ENCODE assay signal across 8 cellular contexts in the genomic region with DNA sequence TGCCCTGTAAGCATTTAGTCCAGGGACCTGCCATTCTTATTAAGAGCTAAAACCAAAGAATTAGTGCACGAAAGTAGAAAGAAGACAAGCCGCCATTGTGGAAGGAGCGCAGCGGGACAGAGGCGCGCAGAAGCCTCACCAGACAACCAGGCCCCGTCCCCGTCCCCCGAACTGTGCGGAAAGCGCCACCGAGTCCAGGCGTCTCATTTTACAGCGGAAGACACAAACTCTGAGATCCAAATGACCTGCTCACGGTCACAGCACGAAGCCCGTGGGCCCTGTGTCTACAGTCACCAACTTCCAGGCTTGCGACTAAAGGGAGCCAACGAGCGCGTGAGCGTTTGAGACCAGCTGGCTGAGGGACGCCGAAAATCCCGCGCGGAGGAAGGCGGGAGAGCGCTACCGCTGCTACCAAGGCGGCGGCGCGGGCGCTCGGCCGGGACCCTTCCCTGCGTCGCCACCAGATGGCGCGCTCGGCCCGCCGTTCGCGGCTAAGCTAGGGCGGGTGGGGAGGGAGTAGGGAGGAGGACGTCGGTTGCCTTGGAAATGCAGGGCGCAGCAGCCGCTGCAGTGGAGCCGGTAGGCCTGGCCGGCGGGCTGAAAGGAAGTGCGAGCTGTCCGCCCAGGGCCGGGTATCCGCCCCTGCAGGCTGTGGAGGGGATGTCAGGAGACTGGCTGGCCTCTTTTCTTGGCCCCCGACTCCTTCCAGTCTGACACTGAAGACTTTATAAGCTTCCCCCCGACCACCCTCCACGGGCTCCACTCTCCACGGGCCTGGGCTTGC. TPM values are rescaled to one million over a fixed set of nuclear protein-coding genes. Genes with fewer than 3 reads are reported as not detected.
DNase-seq lines count a peak whose midpoint lies in the region; ATAC-seq and TF ChIP-seq lines count a peak whose summit lies in the region.

No MANE protein-coding gene starts in this region.

- peak; percentile 74 for TF ChIP-seq CTCF in OCI-LY7 (conservative IDR thresholded peaks at IDR 0.05; ENCODE audit: low read length)

- H3K27me3 ChIP-seq in muscle layer of colon (ENCODE audit: control insufficient read depth in 1 of 2, insufficient read depth in 2 of 2, low read length in 2 of 2): no peaks in the 10 kb centered on the region

- H3K9me3 Mint-ChIP-seq in IgD-negative memory B cell: no peaks in the 10 kb centered on the region

- H3K9me2 ChIP-seq in OCI-LY7 (ENCODE audit: insufficient read depth, low read length): no peaks in the 10 kb centered on the region

- no TSS peak for BruUV-seq in OCI-LY7 (replicated peaks; lab: Mats Ljungman, UMichigan)

- H3K4me3 Mint-ChIP-seq in IgD-negative memory B cell: peak overlapping the region; percentile 84 to 94 (median 90)

- H3K4me3 ChIP-seq in OCI-LY7 (ENCODE audit: low read depth, low read length, poor library complexity, severe bottlenecking) (peak overlapping the region; percentile 65), muscle layer of colon (ENCODE audit: low read depth in 1 of 2, low read length in 2 of 2) (peak overlapping the region; percentile 80 to 92)

- CTCF ChIA-PET in OCI-LY7 (lab: Charles Lee; ENCODE audit: unreplicated experiment): interaction anchor here (0.7 to 1.5 kb wide), 4 partner anchors 149 to 755 kb away, joined by 3 to 4 read pairs (median 3); no protein-coding TSS in a partner anchor

- intact Hi-C loops in OCI-LY7 (cut with micrococcal nuclease; ENCODE audit: unreplicated experiment): loop anchor here (1.0 to 10.0 kb wide), 7 partner anchors 45 to 964 kb away; no protein-coding TSS in a partner anchor

- no peaks in the 10 kb centered on the region for H4K20me1 ChIP-seq in OCI-LY7 (ENCODE audit: insufficient read depth, low read length)

- POLR2A ChIA-PET in OCI-LY7 (lab: Charles Lee): interaction anchor here (0.6 to 1.2 kb wide), 4 partner anchors 10 to 721 kb away, joined by 3 to 7 read pairs (median 6); no protein-coding TSS in a partner anchor

- peaks cover 2% of the 10 kb centered on the region for H3K27me3 Mint-ChIP-seq in IgD-negative memory B cell

- DNase-seq in DMS153 treated with DMSO at 0.1 percent for 48 hours (lab: John Stamatoyannopoulos, UW; ENCODE audit: unreplicated experiment) (peak; percentile 89), OCI-LY7 (ENCODE audit: low spot score) (peak; percentile 87), activated T-cell treated with anti-CD3 and anti-CD28 coated beads for 48 hours (ENCODE audit: low read depth) (peak; percentile 95)
- DNase-seq in stimulated activated CD8-positive, alpha-beta memory T cell treated with anti-CD3 and anti-CD28 coated beads, Interleukin-7, amount 100 ng/mL, for 1 hour (ENCODE audit: low read depth in 2 of 2): peak; percentile 83 to 84

- H2AFZ ChIP-seq in OCI-LY7 (ENCODE audit: low read length): peak overlapping the region; percentile 91

- no peak overlapping the region for H3K27ac ChIP-seq in OCI-LY7 (ENCODE audit: low read depth, low read length, poor library complexity, severe bottlenecking)
- H3K27ac ChIP-seq in muscle layer of colon (ENCODE audit: low read depth, low read length): peak overlapping the region; percentile 82

- H3K4me1 Mint-ChIP-seq in IgD-negative memory B cell: peaks cover 0 to 5% (median 5%) of the 10 kb centered on the region in 3 donors

- peak; percentile 98 for ATAC-seq in GM21576 (IDR thresholded peaks at IDR 0.05; ENCODE audit: unreplicated experiment)
- peak; percentile 99 for ATAC-seq in esophagus mucosa

- H3K4me1 ChIP-seq in OCI-LY7 (ENCODE audit: insufficient read depth, low read length, poor library complexity, severe bottlenecking): peaks cover 10% of the 10 kb centered on the region
- H3K4me1 ChIP-seq in muscle layer of colon (ENCODE audit: insufficient read depth, low read length): peaks cover 6% of the 10 kb centered on the region

- H3K36me3 Mint-ChIP-seq in IgD-negative memory B cell: no peaks in the 10 kb centered on the region

- H3K79me2 ChIP-seq in OCI-LY7 (ENCODE audit: insufficient read depth, low read depth, low read length): no peaks in the 10 kb centered on the region

- H3K4me2 ChIP-seq in OCI-LY7 (ENCODE audit: low read length): peak overlapping the region; percentile 70

- H3K36me3 ChIP-seq in OCI-LY7 (ENCODE audit: insufficient read depth, low read length) (no peaks in the 10 kb centered on the region), muscle layer of colon (ENCODE audit: insufficient read depth, low read length) (no peaks in the 10 kb centered on the region)

- peak overlapping the region; percentile 60 to 94 (median 86) for H3K27ac Mint-ChIP-seq in IgD-negative memory B cell

- peak overlapping the region; percentile 91 for H3K9ac ChIP-seq in muscle layer of colon (ENCODE audit: low read length)

- H3K9me3 ChIP-seq in OCI-LY7 (ENCODE audit: low read length) (no peaks in the 10 kb centered on the region), muscle layer of colon (ENCODE audit: low read length) (no peaks in the 10 kb centered on the region)

RNA-seq across cellular contexts. Expression of a gene that starts 0.4 kb away (rescaled TPM):
- 0.14 TPM for polyA plus RNA-seq in IgD-negative memory B cell
- not detected in 2 replicates for total RNA-seq in OCI-LY7 (2014; rRNA removed; shearing (Covaris generic))
- not detected in 2 replicates for total RNA-seq in OCI-LY7 (2022)
- not detected for total RNA-seq in esophagus mucosa

RNA-seq across cellular contexts. Expression of a gene that starts 43.8 kb away (rescaled TPM):
- polyA plus RNA-seq in IgD-negative memory B cell: 1.3 TPM
- total RNA-seq in OCI-LY7 (2014; rRNA removed; shearing (Covaris generic)): 1.6 and 2.6 TPM in 2 replicates
- total RNA-seq in OCI-LY7 (2022) (5.1 and 7.3 TPM in 2 replicates), esophagus mucosa (4.9 TPM)
